1 cellular context compared by ENCODE assay signal in genomic region chr6:32177788-32178546, GRCh38.
TF ChIP-seq lines count a peak whose summit lies in the region.

TSS of gene RNF5 (plus strand) at chr6:32178405. CDS start at chr6:32178512, 107 bp downstream.

TF ChIP-seq in HepG2, 621 proteins besides CTCF, POLR2A, EP300 and RAD21 (continued from another document and continues in another):
- TF ChIP-seq ZSCAN5A (CRISPR knock-in tag; IDR thresholded peaks at IDR 0.05; ENCODE audit: borderline replicate concordance) = 0 out of 2 replicates have a peak, but pooled peaks have one; percentile 4
- no peak for TF ChIP-seq ZFP36 (IDR thresholded peaks at IDR 0.05; ENCODE audit: borderline replicate concordance, low read depth, low read length, partially characterized antibody)
- no peak for TF ChIP-seq ZNF660 (CRISPR knock-in tag; IDR thresholded peaks at IDR 0.05; ENCODE audit: borderline replicate concordance, low read depth)
- TF ChIP-seq FUBP1 (CRISPR knock-in tag; IDR thresholded peaks at IDR 0.05; ENCODE audit: borderline replicate concordance) = no peak
- no peak for TF ChIP-seq SRSF4 (IDR thresholded peaks at IDR 0.05; ENCODE audit: low read depth, low read length, poor library complexity, severe bottlenecking)
- TF ChIP-seq MYNN (CRISPR knock-in tag; IDR thresholded peaks at IDR 0.05; ENCODE audit: low read depth) = no peak; the same call in 1 of the 2 replicates
- TF ChIP-seq NFATC3 (CRISPR knock-in tag; IDR thresholded peaks at IDR 0.05) = peak; percentile 66; the same call in 1 of the 2 replicates
- peak; percentile 13 for TF ChIP-seq ZFX (CRISPR knock-in tag; IDR thresholded peaks at IDR 0.05; ENCODE audit: low read depth)
- TF ChIP-seq ZNF552 (CRISPR knock-in tag; IDR thresholded peaks at IDR 0.05; ENCODE audit: borderline replicate concordance) = no peak
- no peak for TF ChIP-seq ZNF776 (CRISPR knock-in tag; IDR thresholded peaks at IDR 0.05)
- TF ChIP-seq ZNF33A (CRISPR knock-in tag; IDR thresholded peaks at IDR 0.05; ENCODE audit: borderline replicate concordance) = no peak
- TF ChIP-seq FOSL1 (CRISPR knock-in tag; IDR thresholded peaks at IDR 0.05; ENCODE audit: borderline replicate concordance) = no peak
- no peak for TF ChIP-seq SMARCE1 (IDR thresholded peaks at IDR 0.05; ENCODE audit: borderline replicate concordance)
- no peak for TF ChIP-seq HMGA1 (CRISPR knock-in tag; conservative IDR thresholded peaks at IDR 0.05)
- TF ChIP-seq KDM5A (IDR thresholded peaks at IDR 0.05; ENCODE audit: borderline replicate concordance, low read length) = peak; percentile 34; the same call in 1 of the 2 replicates
- no peak for TF ChIP-seq ZNF713 (CRISPR knock-in tag; IDR thresholded peaks at IDR 0.05)
- no peak for TF ChIP-seq DPF2 (CRISPR knock-in tag; IDR thresholded peaks at IDR 0.05; ENCODE audit: borderline replicate concordance, low read depth)
- no peak for TF ChIP-seq ZNF691 (CRISPR knock-in tag; IDR thresholded peaks at IDR 0.05; ENCODE audit: borderline replicate concordance, low read depth)
- TF ChIP-seq ZNF362 (CRISPR knock-in tag; IDR thresholded peaks at IDR 0.05; ENCODE audit: borderline replicate concordance) = no peak
- 0 out of 2 replicates have a peak, but pooled peaks have one; percentile 21 for TF ChIP-seq HMG20A (CRISPR knock-in tag; IDR thresholded peaks at IDR 0.05; ENCODE audit: borderline replicate concordance)
- no peak for TF ChIP-seq SIX1 (CRISPR knock-in tag; IDR thresholded peaks at IDR 0.05; ENCODE audit: borderline replicate concordance)
- TF ChIP-seq AHDC1 (CRISPR knock-in tag; IDR thresholded peaks at IDR 0.05; ENCODE audit: borderline replicate concordance) = no peak
- TF ChIP-seq CREB3 (CRISPR knock-in tag; IDR thresholded peaks at IDR 0.05) = no peak
- no peak for TF ChIP-seq ZNF318 (CRISPR knock-in tag; IDR thresholded peaks at IDR 0.05)
- TF ChIP-seq ATF4 (CRISPR knock-in tag; IDR thresholded peaks at IDR 0.05) = no peak
- peak; percentile 40; the same call in 1 of the 2 replicates for TF ChIP-seq ZNF574 (CRISPR knock-in tag; IDR thresholded peaks at IDR 0.05)
- TF ChIP-seq ZNF30 (CRISPR knock-in tag; IDR thresholded peaks at IDR 0.05) = no peak
- no peak for TF ChIP-seq ZNF446 (CRISPR knock-in tag; IDR thresholded peaks at IDR 0.05)
- TF ChIP-seq CAMTA2 (CRISPR knock-in tag; IDR thresholded peaks at IDR 0.05; ENCODE audit: borderline replicate concordance) = no peak
- TF ChIP-seq ZNF75D (CRISPR knock-in tag; IDR thresholded peaks at IDR 0.05; ENCODE audit: borderline replicate concordance) = no peak
- TF ChIP-seq MLLT10 (CRISPR knock-in tag; IDR thresholded peaks at IDR 0.05) = no peak
